In genomic region chr11:28105869-28106268, GRCh38 we compare ENCODE assay signal across 1 cellular context.
TF ChIP-seq lines count a peak whose summit lies in the region.

No MANE protein-coding gene starts in this region.

TF ChIP-seq in SK-N-SH, 30 proteins besides CTCF, POLR2A, EP300 and RAD21 (continued from another document):
- TF ChIP-seq USF2 (IDR thresholded peaks at IDR 0.05; ENCODE audit: borderline replicate concordance, low read depth, low read length) = peak; percentile 36; the same call in 1 of the 2 replicates
